ENCODE assay signal across 14 cellular contexts in genomic region chrX:153735274-153735673, GRCh38. TPM values are rescaled to one million over a fixed set of nuclear protein-coding genes. Genes with fewer than 3 reads are reported as not detected.
A peak's percentile ranks its signal among the peaks of the same experiment; 100 is the strongest.
DNase-seq lines count a peak whose midpoint lies in the region; ATAC-seq, FAIRE-seq and TF ChIP-seq lines count a peak whose summit lies in the region.
"Had no signal": no experiment of that assay in that cellular context is flagged by ENCODE, and none has a peak within 500 bp of the region (broad histone marks: within the 10 kb centered on the region; RNA-seq: fewer than 3 reads in every experiment).

No MANE protein-coding gene starts in this region.

- intact Hi-C loops in PC-3 (cut with micrococcal nuclease) = no loop called here

- H3K9me3 ChIP-seq in DOHH2 (ENCODE audit: control insufficient read depth, insufficient read depth, low read length) (no peaks in the 10 kb centered on the region), PC-3 (ENCODE audit: low read length) (no peaks in the 10 kb centered on the region)

- H3F3A ChIP-seq in DOHH2 (ENCODE audit: control insufficient read depth, insufficient read depth) (no peaks in the 10 kb centered on the region), PC-3 (ENCODE audit: low read length, unreplicated experiment) (peaks cover 11% of the 10 kb centered on the region)

- no peaks in the 10 kb centered on the region for H3K36me3 ChIP-seq in DOHH2 (ENCODE audit: control insufficient read depth, low read length)
- peaks cover 6% of the 10 kb centered on the region for H3K36me3 ChIP-seq in PC-3 (ENCODE audit: low read depth, low read length)

- H3K27me3 ChIP-seq in DOHH2 (ENCODE audit: control insufficient read depth, low read length) (no peaks in the 10 kb centered on the region), PC-3 (ENCODE audit: low read length) (no peaks in the 10 kb centered on the region), foreskin keratinocyte (no peaks in the 10 kb centered on the region)

- TF ChIP-seq CTCF in DOHH2 (IDR thresholded peaks at IDR 0.05; ENCODE audit: low read depth, low read length, poor library complexity, severe bottlenecking) = peak; percentile 31
- peak; percentile 24; the same call in 1 of the 2 replicates for TF ChIP-seq CTCF in PC-3 (conservative IDR thresholded peaks at IDR 0.05; ENCODE audit: low read depth, low read length)
- peak; percentile 45 for TF ChIP-seq CTCF in foreskin keratinocyte (conservative IDR thresholded peaks at IDR 0.05)

- H3K9me2 ChIP-seq in DOHH2 (replicated peaks; ENCODE audit: control insufficient read depth, low read length) (no peaks in the 10 kb centered on the region), PC-3 (replicated peaks; ENCODE audit: low read length) (no peaks in the 10 kb centered on the region)

- FAIRE-seq in GM19239 (lab: Jason Lieb, UNC) = peak; percentile 86

- CTCF ChIA-PET in PC-3 (lab: Charles Lee) = no interaction called here

- POLR2A ChIA-PET in PC-3 (lab: Charles Lee; ENCODE audit: unreplicated experiment) = no interaction called here

- ATAC-seq in PC-3 (no peak), foreskin keratinocyte (peak; percentile 19), HG03378 (IDR thresholded peaks at IDR 0.05; ENCODE audit: unreplicated experiment) (no peak)

- no TSS peak for BruUV-seq in PC-3 (replicated peaks; lab: Mats Ljungman, UMichigan)

- H3K4me1 ChIP-seq in DOHH2 (ENCODE audit: control insufficient read depth, low read length) (peaks cover 9% of the 10 kb centered on the region), PC-3 (ENCODE audit: insufficient read depth, low read length) (peaks cover 24% of the 10 kb centered on the region), foreskin keratinocyte (peaks cover 5% of the 10 kb centered on the region)
- H3K4me1 ChIP-seq: parathyroid adenoma had no signal

- H3K4me3 ChIP-seq in DOHH2 (ENCODE audit: low read length) (no peak overlapping the region), PC-3 (ENCODE audit: low read length) (no peak overlapping the region)

- H2AFZ ChIP-seq in PC-3 (ENCODE audit: low read length) = no peak overlapping the region
- H2AFZ ChIP-seq: parathyroid adenoma had no signal

- H3K27ac ChIP-seq in DOHH2 (ENCODE audit: low read depth, low read length) (no peak overlapping the region), PC-3 (ENCODE audit: low read length) (no peak overlapping the region), foreskin keratinocyte (no peak overlapping the region)
- H3K27ac ChIP-seq: epithelial cell of prostate, parathyroid adenoma had no signal

- no peak overlapping the region for H3K9ac ChIP-seq in PC-3 (ENCODE audit: low read length)
- H3K9ac ChIP-seq: parathyroid adenoma had no signal

- no peak for DNase-seq in GM19239 (ENCODE audit: insufficient read length, low spot score)
- DNase-seq in PC-3 = no peak
- DNase-seq in foreskin keratinocyte = no peak
- DNase-seq in NCI-H82 treated with DMSO at 0.1 percent for 48 hours (lab: John Stamatoyannopoulos, UW; ENCODE audit: unreplicated experiment) = no peak
- no peak for DNase-seq in glomerular visceral epithelial cell (ENCODE audit: extremely low spot score)
- DNase-seq: activated CD4-positive, alpha-beta T cell treated with anti-CD3 and anti-CD28 coated beads, Interleukin-2, amount 50 U/mL, for 48 hours; aorta; hypothalamus; mesenchymal stem cell; NCI-H510A treated with DMSO at 0.1 percent for 48 hours had no signal

- H3K4me2 ChIP-seq in DOHH2 (ENCODE audit: low read length) (no peak overlapping the region), PC-3 (ENCODE audit: low read length) (no peak overlapping the region)

- no peaks in the 10 kb centered on the region for H4K20me1 ChIP-seq in DOHH2 (ENCODE audit: control insufficient read depth, insufficient read depth, low read depth, low read length)
- no peaks in the 10 kb centered on the region for H4K20me1 ChIP-seq in PC-3 (ENCODE audit: low read length)

- no peaks in the 10 kb centered on the region for H3K79me2 ChIP-seq in DOHH2 (ENCODE audit: control insufficient read depth, low read length)
- H3K79me2 ChIP-seq in PC-3 (ENCODE audit: low read length) = peaks cover 13% of the 10 kb centered on the region; the same call in 1 of the 2 replicates
- H3K79me2 ChIP-seq: parathyroid adenoma had no signal

RNA-seq across cellular contexts. Expression of gene ABCD1, which starts 10.6 kb away (rescaled TPM):
- total RNA-seq in PC-3 (2014; rRNA removed) = 44.4 and 48.6 TPM in 2 replicates
- total RNA-seq in foreskin keratinocyte = 2.2 and 3.2 TPM in 2 replicates
- 1.6 and 2.3 TPM in 2 replicates for polyA plus RNA-seq in foreskin keratinocyte

RNA-seq across cellular contexts. Expression of gene BCAP31, which starts 11.1 kb away (rescaled TPM):
- total RNA-seq in PC-3 (2014; rRNA removed) (289 and 301 TPM in 2 replicates), foreskin keratinocyte (239 and 289 TPM in 2 replicates)
- polyA plus RNA-seq in foreskin keratinocyte = 275 and 350 TPM in 2 replicates

RNA-seq across cellular contexts. Expression of gene PLXNB3, which starts 28.8 kb away (rescaled TPM):
- total RNA-seq in PC-3 (2014; rRNA removed) (27.3 and 43.5 TPM in 2 replicates), foreskin keratinocyte (5.3 and 5.4 TPM in 2 replicates)
- 6.1 and 8.3 TPM in 2 replicates for polyA plus RNA-seq in foreskin keratinocyte

RNA-seq across cellular contexts. Expression of gene SRPK3, which starts 45.6 kb away (rescaled TPM):
- total RNA-seq in PC-3 (2014; rRNA removed) (0.40 and 1.5 TPM in 2 replicates), foreskin keratinocyte (0.03 and 0.04 TPM in 2 replicates)
- 0.10 and 0.15 TPM in 2 replicates for polyA plus RNA-seq in foreskin keratinocyte

RNA-seq across cellular contexts. Expression of gene SLC6A8, which starts 47.5 kb away (rescaled TPM):
- 45.3 and 52.5 TPM in 2 replicates for total RNA-seq in PC-3 (2014; rRNA removed)
- total RNA-seq in foreskin keratinocyte = 40.0 and 43.4 TPM in 2 replicates
- 34.2 and 34.8 TPM in 2 replicates for polyA plus RNA-seq in foreskin keratinocyte

Comparison
In these comparisons a context has a peak if more than half of its experiments do, and no peak if none do; other contexts are left out.
1. RNA of gene ABCD1, which starts 10.6 kb away (total RNA-seq): 44.4 to 48.6 TPM in PC-3; 2.2 to 3.2 TPM in foreskin keratinocyte; every median in the first group is over 10 times any median in the second.
2. Peak in every context shown above with its lines, with median percentiles within 50 percentile points of each other: CTCF ChIP-seq.